ENCODE assay signal across 12 cellular contexts in genomic region chr1:62810420-62811274, GRCh38. TPM values are rescaled to one million over a fixed set of nuclear protein-coding genes. Genes with fewer than 3 reads are reported as not detected.
A peak's percentile ranks its signal among the peaks of the same experiment; 100 is the strongest.
DNase-seq lines count a peak whose midpoint lies in the region; ATAC-seq and TF ChIP-seq lines count a peak whose summit lies in the region.
"Had no signal": no experiment of that assay in that cellular context is flagged by ENCODE, and none has a peak within 500 bp of the region (broad histone marks: within the 10 kb centered on the region; RNA-seq: fewer than 3 reads in every experiment).

No MANE protein-coding gene starts in this region.

- WGBS in psoas muscle, 3 donors = 93 to 95% (median 94%) methylated on average over 6 of the region's 6 CpGs

- DNase-seq in GM12865 (ENCODE audit: low read depth) (peak; percentile 72), NAMALWA (ENCODE audit: low spot score) (peak; percentile 66), NCI-H2029 treated with DMSO at 0.1 percent for 48 hours (lab: John Stamatoyannopoulos, UW) (no peak), H4 (ENCODE audit: low spot score) (no peak), psoas muscle (no peak)
- no peak for DNase-seq in activated CD8-positive, alpha-beta memory T cell treated with anti-CD3 and anti-CD28 coated beads, Interleukin-2, amount 50 U/mL, for 48 hours
- DNase-seq: activated naive CD4-positive, alpha-beta T cell treated with anti-CD3 and anti-CD28 coated beads, Interleukin-2, amount 50 U/mL, for 16 hours; IMR-90; NCI-H748 treated with DMSO at 0.1 percent for 48 hours had no signal

- H3K27me3 ChIP-seq in psoas muscle (ENCODE audit: insufficient read depth in 3 of 3, low read length in 2 of 3) = no peaks in the 10 kb centered on the region
- H3K27me3 ChIP-seq: neural progenitor cell had no signal

- H3K27ac ChIP-seq in psoas muscle = no peak overlapping the region
- H3K27ac ChIP-seq: neural progenitor cell had no signal

- H3K4me1 ChIP-seq in psoas muscle = no peaks in the 10 kb centered on the region

- H3K4me3 ChIP-seq in GM12865 (ENCODE audit: low read depth, low read length) (no peak overlapping the region), psoas muscle (no peak overlapping the region)
- H3K4me3 ChIP-seq: neural progenitor cell had no signal

- intact Hi-C loops in psoas muscle (cut with DNase I) = no loop called here

- TF ChIP-seq CTCF in GM12865 (IDR thresholded peaks at IDR 0.05; ENCODE audit: insufficient read depth, low read depth, low read length, missing control alignments) (no peak), psoas muscle (IDR thresholded peaks at IDR 0.05) (no peak)

- ATAC-seq in GM19468 (IDR thresholded peaks at IDR 0.05; ENCODE audit: extremely low read depth, unreplicated experiment) = peak; percentile 82
- peak; percentile 95 for ATAC-seq in HG03039 (IDR thresholded peaks at IDR 0.05; ENCODE audit: unreplicated experiment)
- ATAC-seq in psoas muscle = no peak

- peaks cover 0 to 33% of the 10 kb centered on the region in 2 donors for H3K36me3 ChIP-seq in psoas muscle (ENCODE audit: insufficient read depth in 1 of 2, low read depth in 1 of 2)

- H3K9me3 ChIP-seq in psoas muscle = no peaks in the 10 kb centered on the region

RNA-seq across cellular contexts. Expression of gene ATG4C, which starts 26.7 kb away (rescaled TPM):
- 14.1 and 19.3 TPM in 2 replicates for total RNA-seq in H4 (2014; rRNA removed; shearing (Covaris generic))
- total RNA-seq in psoas muscle = 1 to 10 TPM; 4.0 to 6.4 (median 5.6) TPM
- 1 to 10 TPM; 3.3 to 8.3 (median 4.3) TPM for polyA plus RNA-seq in psoas muscle

Comparison
In these comparisons a context has a peak if more than half of its experiments do, and no peak if none do; other contexts are left out.
1. DNase-seq: peak in GM12865 (single experiment) and NAMALWA (single experiment); none in NCI-H2029 treated with DMSO at 0.1 percent for 48 hours (single experiment), H4 (single experiment), psoas muscle (0 of 2) and activated CD8-positive, alpha-beta memory T cell treated with anti-CD3 and anti-CD28 coated beads, Interleukin-2, amount 50 U/mL, for 48 hours (single experiment).
2. ATAC-seq: peak in GM19468 (single experiment) and HG03039 (single experiment); none in psoas muscle (0 of 4).